17 cellular contexts compared by ENCODE assay signal in the genomic region with DNA sequence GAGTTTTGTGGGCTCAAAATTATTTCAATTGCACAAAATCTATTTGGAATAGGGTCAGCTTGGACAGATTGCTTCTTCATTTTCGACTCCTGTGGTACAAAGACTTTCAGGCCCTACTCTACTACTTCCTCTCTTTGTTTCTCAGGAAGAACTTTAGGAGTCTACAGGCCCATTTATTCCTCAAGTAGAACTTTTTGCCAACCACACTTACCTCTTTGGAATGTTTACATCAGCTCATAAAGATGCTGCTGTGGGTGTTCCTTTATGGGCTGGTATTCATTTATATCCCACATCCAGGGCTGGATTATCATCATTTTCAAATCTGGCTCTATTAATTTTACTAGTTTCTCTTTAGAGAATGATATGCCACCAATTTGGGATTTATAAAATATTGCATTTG. TPM values are rescaled to one million over a fixed set of nuclear protein-coding genes. Genes with fewer than 3 reads are reported as not detected.
"Had no signal": no experiment of that assay in that cellular context is flagged by ENCODE, and none has a peak within 500 bp of the region (broad histone marks: within the 10 kb centered on the region; RNA-seq: fewer than 3 reads in every experiment).

No MANE protein-coding gene starts in this region.

- H3K36me3 Mint-ChIP-seq: T-cell had no signal

- H3K27me3 Mint-ChIP-seq: activated naive CD8-positive, alpha-beta T cell treated with anti-CD3 and anti-CD28 coated beads, Interleukin-2, amount 10 ng/mL, durations not matched to agents 7 days and 5 days; effector memory CD8-positive, alpha-beta T cell; T-cell had no signal

- H3K27ac ChIP-seq: colonic mucosa, testis, upper lobe of right lung, WERI-Rb-1 had no signal

- H3K4me3 Mint-ChIP-seq: activated CD4-positive, alpha-beta memory T cell treated with anti-CD3 and anti-CD28 coated beads, Interleukin-2, amount 10 ng/mL, durations not matched to agents 7 days and 5 days; activated CD4-positive, alpha-beta T cell treated with anti-CD3 and anti-CD28 coated beads for 36 hours; activated naive CD8-positive, alpha-beta T cell treated with anti-CD3 and anti-CD28 coated beads, Interleukin-2, amount 10 ng/mL, durations not matched to agents 7 days and 5 days; effector memory CD8-positive, alpha-beta T cell; nephron; stimulated activated naive CD8-positive, alpha-beta T cell treated with anti-CD3 and anti-CD28 coated beads, Interleukin-15, amount 100 ng/mL, for 72 hours; T-cell had no signal

- H3K9me3 Mint-ChIP-seq: activated CD4-positive, alpha-beta memory T cell treated with anti-CD3 and anti-CD28 coated beads, Interleukin-2, amount 10 ng/mL, durations not matched to agents 7 days and 5 days; effector memory CD8-positive, alpha-beta T cell; nephron had no signal

- H3K4me1 Mint-ChIP-seq: activated CD4-positive, alpha-beta memory T cell treated with anti-CD3 and anti-CD28 coated beads, Interleukin-2, amount 10 ng/mL, durations not matched to agents 7 days and 5 days; activated CD4-positive, alpha-beta T cell treated with anti-CD3 and anti-CD28 coated beads for 36 hours; activated naive CD8-positive, alpha-beta T cell treated with anti-CD3 and anti-CD28 coated beads, Interleukin-2, amount 10 ng/mL, durations not matched to agents 7 days and 5 days; nephron; stimulated activated naive CD8-positive, alpha-beta T cell treated with anti-CD3 and anti-CD28 coated beads, Interleukin-15, amount 100 ng/mL, for 72 hours; T-cell had no signal

- ATAC-seq: activated CD4-positive, alpha-beta T cell treated with anti-CD3 and anti-CD28 coated beads for 36 hours; effector memory CD8-positive, alpha-beta T cell; left colon; stimulated activated naive CD8-positive, alpha-beta T cell treated with anti-CD3 and anti-CD28 coated beads, Interleukin-15, amount 100 ng/mL, for 72 hours; T-cell; upper lobe of right lung had no signal

- H3K9me3 ChIP-seq: colonic mucosa, testis, upper lobe of right lung had no signal

- H3K4me3 ChIP-seq: colonic mucosa, testis, upper lobe of right lung had no signal

- DNase-seq: activated CD4-positive, alpha-beta memory T cell treated with anti-CD3 and anti-CD28 coated beads, Interleukin-2, amount 10 ng/mL, durations not matched to agents 7 days and 5 days; activated CD4-positive, alpha-beta T cell treated with anti-CD3 and anti-CD28 coated beads for 36 hours; activated CD8-positive, alpha-beta memory T cell treated with anti-CD3 and anti-CD28 coated beads, Interleukin-2, amount 50 U/mL, for 48 hours; activated naive CD8-positive, alpha-beta T cell treated with anti-CD3 and anti-CD28 coated beads, Interleukin-2, amount 10 ng/mL, durations not matched to agents 7 days and 5 days; caudate nucleus; colonic mucosa; effector memory CD8-positive, alpha-beta T cell; left colon; stimulated activated CD4-positive, alpha-beta T cell treated with anti-CD3 and anti-CD28 coated beads, Interleukin-4, amount 100 ng/mL, for 24 hours; stimulated activated naive CD8-positive, alpha-beta T cell treated with anti-CD3 and anti-CD28 coated beads, Interleukin-15, amount 100 ng/mL, for 72 hours; T-cell; testis; upper lobe of right lung; WERI-Rb-1 had no signal

- H3K27ac Mint-ChIP-seq: activated CD4-positive, alpha-beta memory T cell treated with anti-CD3 and anti-CD28 coated beads, Interleukin-2, amount 10 ng/mL, durations not matched to agents 7 days and 5 days; activated CD4-positive, alpha-beta T cell treated with anti-CD3 and anti-CD28 coated beads for 36 hours; activated naive CD8-positive, alpha-beta T cell treated with anti-CD3 and anti-CD28 coated beads, Interleukin-2, amount 10 ng/mL, durations not matched to agents 7 days and 5 days; nephron; stimulated activated naive CD8-positive, alpha-beta T cell treated with anti-CD3 and anti-CD28 coated beads, Interleukin-15, amount 100 ng/mL, for 72 hours; T-cell had no signal

- H3K27me3 ChIP-seq: colonic mucosa, testis, upper lobe of right lung had no signal

- H3K4me1 ChIP-seq: colonic mucosa, testis, upper lobe of right lung had no signal

- H3K36me3 ChIP-seq: colonic mucosa, upper lobe of right lung, WERI-Rb-1 had no signal

RNA-seq across cellular contexts. Expression of gene TNFSF18, which starts 46.3 kb away (rescaled TPM):
- total RNA-seq: activated CD4-positive, alpha-beta memory T cell treated with anti-CD3 and anti-CD28 coated beads, Interleukin-2, amount 10 ng/mL, durations not matched to agents 7 days and 5 days; activated CD4-positive, alpha-beta T cell treated with anti-CD3 and anti-CD28 coated beads for 36 hours; activated naive CD8-positive, alpha-beta T cell treated with anti-CD3 and anti-CD28 coated beads, Interleukin-2, amount 10 ng/mL, durations not matched to agents 7 days and 5 days; colonic mucosa; epithelial cell of proximal tubule; osteocyte; T-cell; upper lobe of right lung had no signal
